Comparison of ENCODE assay signal across 1 cellular context in genomic region chr6:33903579-33903978, GRCh38.
TF ChIP-seq lines count a peak whose summit lies in the region.

No MANE protein-coding gene starts in this region.

TF ChIP-seq in GM23338, 12 proteins besides CTCF, POLR2A, EP300 and RAD21 (continued from another document):
- TF ChIP-seq ZNF462 (CRISPR knock-in tag; IDR thresholded peaks at IDR 0.05): no peak
- no peak for TF ChIP-seq ZNF331 (CRISPR knock-in tag; IDR thresholded peaks at IDR 0.05; ENCODE audit: low read depth)
- no peak for TF ChIP-seq EZH2 (IDR thresholded peaks at IDR 0.05; ENCODE audit: low read depth, unreplicated experiment)
- no peak for TF ChIP-seq EZH2phosphoT487 (IDR thresholded peaks at IDR 0.05; ENCODE audit: unreplicated experiment)
- TF ChIP-seq, protein P1, sequence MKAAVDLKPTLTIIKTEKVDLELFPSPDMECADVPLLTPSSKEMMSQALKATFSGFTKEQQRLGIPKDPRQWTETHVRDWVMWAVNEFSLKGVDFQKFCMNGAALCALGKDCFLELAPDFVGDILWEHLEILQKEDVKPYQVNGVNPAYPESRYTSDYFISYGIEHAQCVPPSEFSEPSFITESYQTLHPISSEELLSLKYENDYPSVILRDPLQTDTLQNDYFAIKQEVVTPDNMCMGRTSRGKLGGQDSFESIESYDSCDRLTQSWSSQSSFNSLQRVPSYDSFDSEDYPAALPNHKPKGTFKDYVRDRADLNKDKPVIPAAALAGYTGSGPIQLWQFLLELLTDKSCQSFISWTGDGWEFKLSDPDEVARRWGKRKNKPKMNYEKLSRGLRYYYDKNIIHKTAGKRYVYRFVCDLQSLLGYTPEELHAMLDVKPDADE (IDR thresholded peaks at IDR 0.05): no peak
- no peak for TF ChIP-seq ZNF114 (CRISPR knock-in tag; IDR thresholded peaks at IDR 0.05)
